2 cellular contexts compared by ENCODE assay signal in the genomic region with DNA sequence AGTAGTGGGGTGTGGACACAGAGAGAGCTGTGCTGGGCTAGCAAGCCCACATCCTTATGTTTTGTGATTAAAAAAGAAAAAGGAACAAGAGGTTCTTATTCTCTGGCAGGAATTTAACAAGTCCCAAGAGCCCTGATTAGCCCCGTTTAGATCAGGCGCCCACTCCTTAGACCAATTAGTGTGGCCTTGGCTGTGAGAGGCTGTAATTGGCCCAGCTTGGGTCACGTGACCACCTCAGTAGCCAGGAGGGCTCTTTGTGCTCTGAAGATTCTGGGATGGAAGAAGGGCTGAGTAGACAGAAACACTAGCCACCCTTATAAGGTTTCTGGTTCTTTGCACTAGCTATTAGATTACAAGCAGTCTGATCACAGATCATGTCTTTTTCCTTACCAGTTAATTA.
TF ChIP-seq lines count a peak whose summit lies in the region.

No MANE protein-coding gene starts in this region.

TF ChIP-seq in IMR-90, 13 proteins besides CTCF, POLR2A, EP300 and RAD21:
- TF ChIP-seq, protein P1, sequence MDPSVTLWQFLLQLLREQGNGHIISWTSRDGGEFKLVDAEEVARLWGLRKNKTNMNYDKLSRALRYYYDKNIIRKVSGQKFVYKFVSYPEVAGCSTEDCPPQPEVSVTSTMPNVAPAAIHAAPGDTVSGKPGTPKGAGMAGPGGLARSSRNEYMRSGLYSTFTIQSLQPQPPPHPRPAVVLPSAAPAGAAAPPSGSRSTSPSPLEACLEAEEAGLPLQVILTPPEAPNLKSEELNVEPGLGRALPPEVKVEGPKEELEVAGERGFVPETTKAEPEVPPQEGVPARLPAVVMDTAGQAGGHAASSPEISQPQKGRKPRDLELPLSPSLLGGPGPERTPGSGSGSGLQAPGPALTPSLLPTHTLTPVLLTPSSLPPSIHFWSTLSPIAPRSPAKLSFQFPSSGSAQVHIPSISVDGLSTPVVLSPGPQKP (IDR thresholded peaks at IDR 0.05; ENCODE audit: borderline replicate concordance, low read depth, low read length), result no peak
- TF ChIP-seq, protein P2, sequence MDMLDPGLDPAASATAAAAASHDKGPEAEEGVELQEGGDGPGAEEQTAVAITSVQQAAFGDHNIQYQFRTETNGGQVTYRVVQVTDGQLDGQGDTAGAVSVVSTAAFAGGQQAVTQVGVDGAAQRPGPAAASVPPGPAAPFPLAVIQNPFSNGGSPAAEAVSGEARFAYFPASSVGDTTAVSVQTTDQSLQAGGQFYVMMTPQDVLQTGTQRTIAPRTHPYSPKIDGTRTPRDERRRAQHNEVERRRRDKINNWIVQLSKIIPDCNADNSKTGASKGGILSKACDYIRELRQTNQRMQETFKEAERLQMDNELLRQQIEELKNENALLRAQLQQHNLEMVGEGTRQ (IDR thresholded peaks at IDR 0.05; ENCODE audit: low read depth, low read length), result peak; percentile 44; the same call in 1 of the 2 replicates
- TF ChIP-seq SMC3 (IDR thresholded peaks at IDR 0.05; ENCODE audit: low read depth, low read length), result no peak

TF ChIP-seq in WTC11, 78 proteins besides CTCF, POLR2A, EP300 and RAD21:
- TF ChIP-seq, protein P2 (CRISPR knock-in tag; IDR thresholded peaks at IDR 0.05), result peak; percentile 71
- no peak for TF ChIP-seq MXD4 (CRISPR knock-in tag; IDR thresholded peaks at IDR 0.05; ENCODE audit: borderline replicate concordance)
